Comparison of ENCODE assay signal across 1 cellular context in genomic region chr2:238107525-238108422, GRCh38.
TF ChIP-seq lines count a peak whose summit lies in the region.

No MANE protein-coding gene starts in this region.

TF ChIP-seq in A549, 52 proteins besides CTCF, POLR2A, EP300 and RAD21 (continued from another document):
- TF ChIP-seq PBX3 (IDR thresholded peaks at IDR 0.05), result no peak
- TF ChIP-seq ZNF302 (CRISPR knock-in tag; IDR thresholded peaks at IDR 0.05), result no peak
TF ChIP-seq in A549: peak in this region for 0.
